22 cellular contexts compared by ENCODE assay signal in genomic region chr17:37694734-37695133, GRCh38. TPM values are rescaled to one million over a fixed set of nuclear protein-coding genes. Genes with fewer than 3 reads are reported as not detected.
DNase-seq lines count a peak whose midpoint lies in the region; ATAC-seq and TF ChIP-seq lines count a peak whose summit lies in the region.
"Had no signal": no experiment of that assay in that cellular context is flagged by ENCODE, and none has a peak within 500 bp of the region (broad histone marks: within the 10 kb centered on the region; RNA-seq: fewer than 3 reads in every experiment).

No MANE protein-coding gene starts in this region.

- H4K20me1 ChIP-seq in GM23338 (replicated peaks; ENCODE audit: insufficient read depth) = no peaks in the 10 kb centered on the region

- no peak overlapping the region for H3K4me3 ChIP-seq in GM23338
- H3K4me3 ChIP-seq: A549 had no signal

- H3K4me2 ChIP-seq in GM23338 = no peak overlapping the region
- H3K4me2 ChIP-seq: A549, SK-N-SH had no signal

- H3K9me3 Mint-ChIP-seq in GM23338 = peaks cover 14% of the 10 kb centered on the region

- peaks cover 5% of the 10 kb centered on the region for H3K36me3 Mint-ChIP-seq in GM23338 (ENCODE audit: low read depth)
- H3K36me3 Mint-ChIP-seq: CD8-positive, alpha-beta T cell had no signal

- ATAC-seq in GM23338 = no peak; the same call in 2 of the 3 replicates
- ATAC-seq: A549; CD8-positive, alpha-beta T cell had no signal

- H3K79me2 ChIP-seq in GM23338 (replicated peaks; ENCODE audit: insufficient read depth) = no peaks in the 10 kb centered on the region

- H3K9me2 ChIP-seq in GM23338 (ENCODE audit: insufficient read depth) = no peaks in the 10 kb centered on the region
- H3K9me2 ChIP-seq: SK-N-SH had no signal

- H3K4me1 ChIP-seq in GM23338 (ENCODE audit: insufficient read depth) = no peaks in the 10 kb centered on the region

- no peak for TF ChIP-seq CTCF in GM23338 (conservative IDR thresholded peaks at IDR 0.05; ENCODE audit: low read depth in 2 of 2)
- TF ChIP-seq CTCF in GM10266 (IDR thresholded peaks at IDR 0.05; ENCODE audit: control insufficient read depth, insufficient read depth, low read depth, missing control alignments) = no peak

- H3K27me3 Mint-ChIP-seq in GM23338 (ENCODE audit: insufficient read depth, low read depth, poor library complexity) = peaks cover 4% of the 10 kb centered on the region

- no peak overlapping the region for H3K27ac Mint-ChIP-seq in GM23338
- H3K27ac Mint-ChIP-seq: CD8-positive, alpha-beta T cell had no signal

- H2AFZ ChIP-seq in GM23338 = no peak overlapping the region

- H3K27ac ChIP-seq in GM23338 (ENCODE audit: low read depth) = no peak overlapping the region
- H3K27ac ChIP-seq: A549, RWPE1 had no signal

- no peaks in the 10 kb centered on the region for H3F3A ChIP-seq in GM23338 (replicated peaks; ENCODE audit: low read depth)

- peak; percentile 48 for DNase-seq in GM23338 (ENCODE audit: low spot score)
- peak; percentile 27 for DNase-seq in astrocyte of the hippocampus (ENCODE audit: low read depth, low spot score)
- DNase-seq in kidney tubule cell (ENCODE audit: low spot score) = peak; percentile 75
- no peak for DNase-seq in HuH-7.5 (ENCODE audit: low spot score)
- no peak for DNase-seq in AG08396 (ENCODE audit: low spot score)
- DNase-seq in ACHN = no peak
- DNase-seq in GM10266 (ENCODE audit: extremely low spot score) = no peak
- DNase-seq: AML-193; C1 segment of cervical spinal cord; CD8-positive, alpha-beta T cell; EL; GF-D8; KBM-7; NCI-H1092 treated with DMSO at 0.1 percent for 48 hours; NCI-H1436 treated with DMSO at 0.1 percent for 48 hours; NCI-H1930; NCI-H2227 treated with DMSO at 0.1 percent for 48 hours; NCI-H510A; SHP77 treated with DMSO at 0.1 percent for 48 hours; SK-N-SH had no signal

- no peaks in the 10 kb centered on the region for H3K36me3 ChIP-seq in GM23338 (ENCODE audit: insufficient read depth)

- in situ Hi-C loops in ACHN (cut with HindIII; ENCODE audit: low pct_ligation_motif_present, low pct_unique_long_range_greater_than_20kb, low sequenced_read_pairs) = no loop called here

- H3K4me3 Mint-ChIP-seq in GM23338 = no peak overlapping the region; the same call in 2 of the 3 replicates
- H3K4me3 Mint-ChIP-seq: CD8-positive, alpha-beta T cell had no signal

- peaks cover 6% of the 10 kb centered on the region; the same call in 2 of the 3 replicates for H3K4me1 Mint-ChIP-seq in GM23338

- H3K27me3 ChIP-seq in GM23338 (ENCODE audit: insufficient read depth) = no peaks in the 10 kb centered on the region

TF ChIP-seq in GM23338, 12 proteins besides CTCF, POLR2A, EP300 and RAD21 (continues in another document):
- TF ChIP-seq CREB1 (CRISPR knock-in tag; IDR thresholded peaks at IDR 0.05; ENCODE audit: low read depth) (no peak), EZH2phosphoT487 (IDR thresholded peaks at IDR 0.05; ENCODE audit: unreplicated experiment) (no peak), STAT1 (IDR thresholded peaks at IDR 0.05; ENCODE audit: unreplicated experiment) (no peak), JUNB (IDR thresholded peaks at IDR 0.05; ENCODE audit: unreplicated experiment) (no peak), ZNF462 (CRISPR knock-in tag; IDR thresholded peaks at IDR 0.05) (no peak), NANOG (IDR thresholded peaks at IDR 0.05; ENCODE audit: borderline replicate concordance) (no peak), ETS1 (IDR thresholded peaks at IDR 0.05) (no peak)

RNA-seq across cellular contexts. Expression of gene HNF1B, which starts 50.1 kb away (rescaled TPM):
- 0.04 and 0.07 TPM in 2 replicates for total RNA-seq in GM23338 (2014; rRNA removed; shearing (Covaris generic))
- 0.19 TPM in 1 of 2 replicates, not detected in the other for polyA plus RNA-seq in GM23338 (2016; fragmentation: Nextera tagmentation; extraction: Ambion mirVana)
- total RNA-seq: CD8-positive, alpha-beta T cell had no signal
- polyA plus RNA-seq: SK-N-SH had no signal

RNA-seq across cellular contexts. Expression of gene DDX52, which starts 51.5 kb away (rescaled TPM):
- total RNA-seq in GM23338 (2014; rRNA removed; shearing (Covaris generic)) = 45.3 and 46.2 TPM in 2 replicates
- 46.0 and 61.3 TPM in 2 replicates for polyA plus RNA-seq in GM23338 (2016; fragmentation: Nextera tagmentation; extraction: Ambion mirVana)

Comparison
In these comparisons a context has a peak if more than half of its experiments do, and no peak if none do; other contexts are left out.
1. DNase-seq: peak in GM23338 (single experiment), astrocyte of the hippocampus (single experiment) and kidney tubule cell (single experiment); none in HuH-7.5 (single experiment), AG08396 (single experiment), ACHN (single experiment) and GM10266 (single experiment).